Comparison of ENCODE assay signal across 8 cellular contexts in genomic region chr18:23719634-23720201, GRCh38. TPM values are rescaled to one million over a fixed set of nuclear protein-coding genes. Genes with fewer than 3 reads are reported as not detected.
A peak's percentile ranks its signal among the peaks of the same experiment; 100 is the strongest.
DNase-seq lines count a peak whose midpoint lies in the region; ATAC-seq and TF ChIP-seq lines count a peak whose summit lies in the region.

No MANE protein-coding gene starts in this region.

- DNase-seq in EH (ENCODE audit: low read depth) (peak; percentile 100), Panc1 (ENCODE audit: low read depth, low spot score) (peak; percentile 68), erythroblast (lab: John Stamatoyannopoulos, UW) (peak; percentile 79 to 90), omental fat pad (ENCODE audit: low spot score) (no peak), KG1 (lab: John Stamatoyannopoulos, UW) (no peak), occipital lobe (lab: John Stamatoyannopoulos, UW) (no peak), NCI-H2227 treated with DMSO at 0.1 percent for 48 hours (lab: John Stamatoyannopoulos, UW) (no peak)
- DNase-seq in activated effector memory CD4-positive, alpha-beta T cell treated with Interleukin-2 at 50 U/mL for 16 hours: no peak

- POLR2A ChIA-PET in Panc1 (lab: Charles Lee): interaction anchor here (0.6 kb wide), 1 partner anchor 32 kb away, joined by 3 read pairs; no protein-coding TSS in a partner anchor

- H3K27me3 ChIP-seq in Panc1 (ENCODE audit: control insufficient read depth, insufficient read depth, low read length): no peaks in the 10 kb centered on the region

- in situ Hi-C loops in Panc1 (cut with HindIII; ENCODE audit: low pct_unique_long_range_greater_than_20kb, low sequenced_read_pairs): no loop called here

- H3K9me3 ChIP-seq in Panc1 (ENCODE audit: control insufficient read depth, insufficient read depth, low read depth, low read length): 0 out of 2 replicates have a peak, but pooled peaks cover 3% of the 10 kb centered on the region

- BruUV-seq in Panc1 (replicated peaks; lab: Mats Ljungman, UMichigan): no TSS peak

- peaks cover 16% of the 10 kb centered on the region for H3K4me1 ChIP-seq in Panc1 (ENCODE audit: control insufficient read depth, insufficient read depth, low read length)

- no peak overlapping the region for H3K4me3 ChIP-seq in Panc1 (ENCODE audit: low read depth in 2 of 2, low read length in 2 of 2)

- ATAC-seq in Panc1: peak; percentile 87
- ATAC-seq in omental fat pad (ENCODE audit: low FRiP score): peak; percentile 93

- CTCF ChIA-PET in Panc1 (lab: Charles Lee): interaction anchor here (0.6 to 0.7 kb wide), 3 partner anchors 17 to 108 kb away, joined by 3 to 7 read pairs (median 4); no protein-coding TSS in a partner anchor

- no peak for TF ChIP-seq CTCF in Panc1 (IDR thresholded peaks at IDR 0.05)
- TF ChIP-seq CTCF in omental fat pad (IDR thresholded peaks at IDR 0.05): no peak

- TF ChIP-seq POLR2A in erythroblast (IDR thresholded peaks at IDR 0.05; ENCODE audit: low read length): no peak

- 0 out of 2 replicates have a peak overlapping the region, but pooled peaks have one; percentile 12 for H3K27ac ChIP-seq in Panc1 (ENCODE audit: low read length)

- intact Hi-C loops in Panc1 (cut with micrococcal nuclease; ENCODE audit: unreplicated experiment): no loop called here

- no peaks in the 10 kb centered on the region for H3K36me3 ChIP-seq in Panc1 (ENCODE audit: control insufficient read depth, insufficient read depth, low read length)

RNA-seq across cellular contexts. Expression of gene LAMA3, which starts 30.5 kb away (rescaled TPM):
- total RNA-seq in Panc1 (2021; ENCODE audit: unreplicated experiment) (8.1 TPM), omental fat pad (10 to 100 TPM; 16.9 to 57.5 (median 48.3) TPM), occipital lobe (1.4 TPM)
- polyA plus RNA-seq in Panc1 (2012; ENCODE audit: insufficient read length): 1.2 TPM

RNA-seq across cellular contexts. Expression of gene ANKRD29, which starts 57.0 kb away (rescaled TPM):
- total RNA-seq in Panc1 (2021; ENCODE audit: unreplicated experiment) (0.67 TPM), omental fat pad (10 to 100 TPM in 2 of 4 donors, 1 to 10 TPM in 2; 8.1 to 51.9 (median 15.3) TPM), occipital lobe (1.2 TPM)
- polyA plus RNA-seq in Panc1 (2012; ENCODE audit: insufficient read length): 0.96 TPM

Comparison
In these comparisons a context has a peak if more than half of its experiments do, and no peak if none do; other contexts are left out.
1. DNase-seq: peak in EH (single experiment), Panc1 (single experiment) and erythroblast (2 of 2); none in omental fat pad (single experiment), KG1 (single experiment), activated effector memory CD4-positive, alpha-beta T cell treated with Interleukin-2 at 50 U/mL for 16 hours (single experiment), occipital lobe (single experiment) and NCI-H2227 treated with DMSO at 0.1 percent for 48 hours (single experiment).